ENCODE assay signal across 8 cellular contexts in genomic region chr11:83827940-83828554, GRCh38.
DNase-seq lines count a peak whose midpoint lies in the region; ATAC-seq, FAIRE-seq and TF ChIP-seq lines count a peak whose summit lies in the region.

No MANE protein-coding gene starts in this region.

- no peaks in the 10 kb centered on the region for H3K9me2 ChIP-seq in SK-N-SH

- peak overlapping the region; percentile 19; the same call in 1 of the 2 replicates for H3K9ac ChIP-seq in SK-N-SH

- peak; percentile 78 for TF ChIP-seq RAD21 in SK-N-SH (IDR thresholded peaks at IDR 0.05; ENCODE audit: low read length)

- peak overlapping the region; percentile 88 for H2AFZ ChIP-seq in SK-N-SH (ENCODE audit: low read depth)

- POLR2A ChIA-PET in SK-N-SH (lab: Yijun Ruan, JAX) = interaction anchor here (0.6 kb wide), 1 partner anchor 78 kb away, joined by 3 read pairs; no protein-coding TSS in a partner anchor

- DNase-seq in GM12864 (ENCODE audit: low read depth) (no peak), Kasumi-1 (lab: John Stamatoyannopoulos, UW) (peak; percentile 76 to 85), SK-N-SH (peak; percentile 30), frontal cortex (ENCODE audit: low spot score in 2 of 2) (no peak), small intestine (peak; percentile 10), NCI-H2107 treated with DMSO at 0.1 percent for 48 hours (lab: John Stamatoyannopoulos, UW; ENCODE audit: unreplicated experiment) (no peak)
- no peak for DNase-seq in stimulated activated CD4-positive, alpha-beta T cell treated with anti-CD3 and anti-CD28 coated beads, Interleukin-12 subunit alpha, Interleukin-12 subunit beta, amount 100 ng/mL, for 4 hours

- H3K4me3 ChIP-seq in GM12864 (ENCODE audit: low read depth, low read length) (no peak overlapping the region), SK-N-SH (ENCODE audit: low read depth in 2 of 2, low read length in 1 of 2) (peak overlapping the region in 1 of 2 experiments; percentile 33; a peak in 1 of 4 replicates), small intestine (ENCODE audit: low read depth in 1 of 2, low read length in 2 of 2) (no peak overlapping the region)

- CTCF ChIA-PET in SK-N-SH (lab: Yijun Ruan, JAX) = interaction anchor here (0.5 to 3.2 kb wide), 49 partner anchors 8 to 1141 kb away, joined by 3 to 41 read pairs (median 4); no protein-coding TSS in a partner anchor

- FAIRE-seq in frontal cortex (lab: Jason Lieb, UNC) (peak; percentile 3), small intestine (lab: Jason Lieb, UNC) (no peak)

- H3K9me3 ChIP-seq in SK-N-SH = no peaks in the 10 kb centered on the region
- no peaks in the 10 kb centered on the region for H3K9me3 ChIP-seq in small intestine (ENCODE audit: control insufficient read depth, low read depth)

- WGBS in SK-N-SH (ENCODE audit: low lambda C conversion rate) = 54% methylated on average over 3 of the region's 5 CpGs
- 48 to 60% (median 57%) methylated on average over 5 of the region's 5 CpGs for whole genome bisulfite sequencing in small intestine, 3 donors

- peaks cover 23% of the 10 kb centered on the region for H3F3A ChIP-seq in SK-N-SH (replicated peaks; ENCODE audit: insufficient read depth)

- TF ChIP-seq CTCF in GM12864 (IDR thresholded peaks at IDR 0.05; ENCODE audit: low read depth, low read length, missing control alignments) (peak; percentile 62), SK-N-SH (IDR thresholded peaks at IDR 0.05) (peak; percentile 77)

- H3K27ac ChIP-seq in SK-N-SH (ENCODE audit: low read depth in 2 of 2, low read length in 1 of 2) (peak overlapping the region in 1 of 2 experiments; percentile 75; a peak in 2 of 4 replicates), small intestine (ENCODE audit: low read depth in 1 of 2, low read length in 1 of 2) (no peak overlapping the region)

- H3K4me1 ChIP-seq in SK-N-SH (ENCODE audit: control insufficient read depth in 1 of 2, insufficient read depth in 2 of 2, low read depth in 1 of 2, low read length in 1 of 2) (peaks cover 0 to 32% of the 10 kb centered on the region in 2 experiments; a peak in 1 of 4 replicates), small intestine (ENCODE audit: control insufficient read depth in 2 of 2, insufficient read depth in 1 of 2, low read depth in 1 of 2, low read length in 1 of 2) (no peaks in the 10 kb centered on the region)

- no peaks in the 10 kb centered on the region for H3K36me3 ChIP-seq in SK-N-SH (replicated peaks in 1 of 2; ENCODE audit: control insufficient read depth in 1 of 2, insufficient read depth in 2 of 2, low read length in 1 of 2)
- no peaks in the 10 kb centered on the region for H3K36me3 ChIP-seq in small intestine (ENCODE audit: control insufficient read depth in 2 of 2, insufficient read depth in 2 of 2, low read length in 2 of 2)

- peak overlapping the region; percentile 60 for H3K4me2 ChIP-seq in SK-N-SH

- peak; percentile 92 for ATAC-seq in GM21723 (IDR thresholded peaks at IDR 0.05; ENCODE audit: unreplicated experiment)

- H3K79me2 ChIP-seq in SK-N-SH (ENCODE audit: insufficient read depth) = no peaks in the 10 kb centered on the region

- H3K27me3 ChIP-seq in SK-N-SH (ENCODE audit: insufficient read depth) (no peaks in the 10 kb centered on the region), small intestine (ENCODE audit: control insufficient read depth in 2 of 2, insufficient read depth in 2 of 2, low read length in 2 of 2) (no peaks in the 10 kb centered on the region)

- H4K20me1 ChIP-seq in SK-N-SH (ENCODE audit: insufficient read depth) = no peaks in the 10 kb centered on the region

- TF ChIP-seq EP300 in SK-N-SH (IDR thresholded peaks at IDR 0.05; ENCODE audit: borderline replicate concordance in 1 of 2, low read depth in 1 of 2, low read length in 1 of 2) = no peak

TF ChIP-seq in SK-N-SH, 30 proteins besides CTCF, POLR2A, EP300 and RAD21:
- TF ChIP-seq TAF1 (IDR thresholded peaks at IDR 0.05; ENCODE audit: borderline replicate concordance, low read depth, low read length) = no peak
- TF ChIP-seq SMC3 (IDR thresholded peaks at IDR 0.05; ENCODE audit: low read depth, low read length) = peak; percentile 37; the same call in 1 of the 2 replicates

Comparison
In these comparisons a context has a peak if more than half of its experiments do, and no peak if none do; other contexts are left out.
1. DNase-seq: peak in Kasumi-1 (2 of 2), SK-N-SH (single experiment) and small intestine (single experiment); none in GM12864 (single experiment), frontal cortex (0 of 2), NCI-H2107 treated with DMSO at 0.1 percent for 48 hours (single experiment) and stimulated activated CD4-positive, alpha-beta T cell treated with anti-CD3 and anti-CD28 coated beads, Interleukin-12 subunit alpha, Interleukin-12 subunit beta, amount 100 ng/mL, for 4 hours (single experiment).